In genomic region chr10:88594482-88594881, GRCh38 we compare ENCODE assay signal across 3 cellular contexts.
TF ChIP-seq lines count a peak whose summit lies in the region.

No MANE protein-coding gene starts in this region.

TF ChIP-seq in SK-N-SH, 30 proteins besides CTCF, POLR2A, EP300 and RAD21:
- TF ChIP-seq GABPA (IDR thresholded peaks at IDR 0.05; ENCODE audit: low read depth) (no peak), TAF1 (IDR thresholded peaks at IDR 0.05; ENCODE audit: borderline replicate concordance, low read depth, low read length) (no peak)

TF ChIP-seq in SK-N-SH treated with all-trans-retinoic acid at 6 μM for 48 hours, 23 proteins besides CTCF, POLR2A, EP300 and RAD21:
- TF ChIP-seq PATZ1 (CRISPR knock-in tag; IDR thresholded peaks at IDR 0.05; ENCODE audit: borderline replicate concordance): no peak
- no peak for TF ChIP-seq GLIS3 (CRISPR knock-in tag; IDR thresholded peaks at IDR 0.05)
- no peak for TF ChIP-seq CSRNP3 (CRISPR knock-in tag; IDR thresholded peaks at IDR 0.05)
- no peak for TF ChIP-seq ZNF565 (CRISPR knock-in tag; conservative IDR thresholded peaks at IDR 0.05; ENCODE audit: low read depth)
- no peak for TF ChIP-seq CSDC2 (CRISPR knock-in tag; IDR thresholded peaks at IDR 0.05)
- no peak for TF ChIP-seq ISL1 (CRISPR knock-in tag; IDR thresholded peaks at IDR 0.05)
- no peak for TF ChIP-seq ZNF70 (CRISPR knock-in tag; IDR thresholded peaks at IDR 0.05)
- TF ChIP-seq ARNTL (CRISPR knock-in tag; IDR thresholded peaks at IDR 0.05; ENCODE audit: borderline replicate concordance, low read depth): no peak
- TF ChIP-seq RARB (CRISPR knock-in tag; IDR thresholded peaks at IDR 0.05): no peak
- TF ChIP-seq ZNF8 (CRISPR knock-in tag; IDR thresholded peaks at IDR 0.05): no peak
- TF ChIP-seq PPARA (CRISPR knock-in tag; IDR thresholded peaks at IDR 0.05; ENCODE audit: borderline replicate concordance): no peak
- TF ChIP-seq OSR1 (CRISPR knock-in tag; IDR thresholded peaks at IDR 0.05): no peak

TF ChIP-seq in HepG2, 621 proteins besides CTCF, POLR2A, EP300 and RAD21:
- TF ChIP-seq ZNF615 (CRISPR knock-in tag; IDR thresholded peaks at IDR 0.05; ENCODE audit: borderline replicate concordance): no peak
- TF ChIP-seq PHF5A (CRISPR knock-in tag; IDR thresholded peaks at IDR 0.05; ENCODE audit: low read depth, unreplicated experiment): no peak
- TF ChIP-seq MAFK (conservative IDR thresholded peaks at IDR 0.05 in 1 of 2, IDR thresholded peaks at IDR 0.05 in 1 of 2; ENCODE audit: low read length in 2 of 2): peak; percentile 21 to 63; a peak in 3 of 4 replicates
- peak; percentile 29; the same call in 1 of the 2 replicates for TF ChIP-seq MAFF (IDR thresholded peaks at IDR 0.05; ENCODE audit: low read depth, low read length)
